18 cellular contexts compared by ENCODE assay signal in genomic region chr3:28799084-28799483, GRCh38.
DNase-seq lines count a peak whose midpoint lies in the region; ATAC-seq, FAIRE-seq and TF ChIP-seq lines count a peak whose summit lies in the region.
"Had no signal": no experiment of that assay in that cellular context is flagged by ENCODE, and none has a peak within 500 bp of the region (broad histone marks: within the 10 kb centered on the region; RNA-seq: fewer than 3 reads in every experiment).

No MANE protein-coding gene starts in this region.

- H3K9me3 ChIP-seq in GM12878 (replicated peaks; ENCODE audit: control insufficient read depth, insufficient read depth, low read length), result no peaks in the 10 kb centered on the region
- no peaks in the 10 kb centered on the region for H3K9me3 ChIP-seq in CD8-positive, alpha-beta memory T cell (ENCODE audit: low read length)
- H3K9me3 ChIP-seq: adrenal gland, esophagus squamous epithelium, thoracic aorta had no signal

- POLR2A ChIA-PET in GM12878 (lab: Charles Lee), result no interaction called here
- POLR2A ChIA-PET in CD8-positive, alpha-beta memory T cell (lab: Charles Lee), result no interaction called here

- no peaks in the 10 kb centered on the region for H4K20me1 ChIP-seq in GM12878 (ENCODE audit: control insufficient read depth, insufficient read depth)

- TF ChIP-seq CTCF in GM12878 (IDR thresholded peaks at IDR 0.05 in 2 of 3, conservative IDR thresholded peaks at IDR 0.05 in 1 of 3; ENCODE audit: control insufficient read depth in 2 of 3, extremely low read depth in 1 of 3, insufficient read depth in 1 of 3, low read depth in 3 of 3, low read length in 3 of 3), result peak in 1 of 3 experiments; percentile 33; a peak in 1 of 6 replicates

- no peak overlapping the region for H3K4me2 ChIP-seq in GM12878 (ENCODE audit: control insufficient read depth, insufficient read depth)

- no peaks in the 10 kb centered on the region for H3K4me1 ChIP-seq in GM12878 (ENCODE audit: control insufficient read depth, insufficient read depth, low read length)
- H3K4me1 ChIP-seq in CD8-positive, alpha-beta memory T cell (ENCODE audit: insufficient read depth, low read length), result no peaks in the 10 kb centered on the region
- H3K4me1 ChIP-seq: adrenal gland, esophagus squamous epithelium, parathyroid adenoma had no signal

- RAD21 ChIA-PET in GM12878 (lab: Charles Lee; ENCODE audit: unreplicated experiment), result interaction anchor here (1.6 kb wide), 1 partner anchor 1400 kb away, joined by 4 read pairs; no protein-coding TSS in a partner anchor

- H3K9me3 Mint-ChIP-seq in CD8-positive, alpha-beta memory T cell, result no peaks in the 10 kb centered on the region
- H3K9me3 Mint-ChIP-seq: mesothelial cell of epicardium had no signal

- no peak overlapping the region for H3K27ac Mint-ChIP-seq in CD8-positive, alpha-beta memory T cell
- H3K27ac Mint-ChIP-seq: mesothelial cell of epicardium had no signal

- no peak for TF ChIP-seq EP300 in GM12878 (IDR thresholded peaks at IDR 0.05; ENCODE audit: borderline replicate concordance in 1 of 2, control insufficient read depth in 1 of 2, low read depth in 2 of 2, low read length in 2 of 2)

- DNase-seq in DMS53 (lab: John Stamatoyannopoulos, UW) (peak; percentile 6), DMS53 treated with DMSO at 0.1 percent for 48 hours (lab: John Stamatoyannopoulos, UW; ENCODE audit: unreplicated experiment) (no peak), HT1080 (ENCODE audit: low read depth) (peak; percentile 10), GM12878 (ENCODE audit: low read depth, low spot score) (no peak), myocyte (ENCODE audit: low read depth) (peak; percentile 6)
- DNase-seq in CD8-positive, alpha-beta memory T cell, result no peak
- no peak for DNase-seq in activated CD4-positive, alpha-beta T cell treated with anti-CD3 and anti-CD28 coated beads for 4 hours
- DNase-seq in activated CD4-positive, alpha-beta T cell treated with anti-CD3 and anti-CD28 coated beads, Interleukin-2, amount 50 U/mL, for 48 hours, result no peak
- DNase-seq: activated CD4-positive, CD25-positive, alpha-beta regulatory T cell treated with anti-CD3 and anti-CD28 coated beads, Interleukin-2, amount 50 U/mL, for 72 hours; COR-L47; esophagus squamous epithelium; NCI-H1694 had no signal

- intact Hi-C loops in GM12878 (cut with micrococcal nuclease; ENCODE audit: unreplicated experiment), result no loop called here

- in situ Hi-C loops in GM12878 (cut with MboI), result no loop called here

- H3K27ac ChIP-seq in GM12878 (ENCODE audit: control insufficient read depth, insufficient read depth), result no peak overlapping the region
- H3K27ac ChIP-seq in CD8-positive, alpha-beta memory T cell (ENCODE audit: low read depth, low read length), result no peak overlapping the region
- H3K27ac ChIP-seq: 22Rv1, adrenal gland, coronary artery, esophagus squamous epithelium, parathyroid adenoma, thoracic aorta had no signal

- H3K79me2 ChIP-seq in GM12878 (ENCODE audit: control insufficient read depth, insufficient read depth, low read length), result no peaks in the 10 kb centered on the region
- H3K79me2 ChIP-seq: parathyroid adenoma had no signal

- CTCF ChIA-PET in GM12878 (lab: Yijun Ruan, JAX), result no interaction called here
- CTCF ChIA-PET in CD8-positive, alpha-beta memory T cell (lab: Charles Lee), result no interaction called here

- no peak overlapping the region for H3K9ac ChIP-seq in GM12878 (ENCODE audit: control insufficient read depth, insufficient read depth, low read length)
- H3K9ac ChIP-seq: parathyroid adenoma had no signal

- no peaks in the 10 kb centered on the region for H3K36me3 ChIP-seq in GM12878 (ENCODE audit: control insufficient read depth in 2 of 2, insufficient read depth in 2 of 2, low read length in 1 of 2)
- H3K36me3 ChIP-seq in CD8-positive, alpha-beta memory T cell (ENCODE audit: insufficient read depth, low read length), result no peaks in the 10 kb centered on the region
- H3K36me3 ChIP-seq: adrenal gland, esophagus squamous epithelium, thoracic aorta had no signal

- peak; percentile 27; the same call in 1 of the 2 replicates for TF ChIP-seq RAD21 in GM12878 (IDR thresholded peaks at IDR 0.05; ENCODE audit: insufficient read depth, low read depth, low read length)

- no peak overlapping the region for H2AFZ ChIP-seq in GM12878 (ENCODE audit: control insufficient read depth, low read depth, low read length)
- H2AFZ ChIP-seq: parathyroid adenoma had no signal

- no TSS peak for BruUV-seq in GM12878 (replicated peaks; lab: Mats Ljungman, UMichigan)

- no peak overlapping the region for H3K4me3 ChIP-seq in GM12878
- H3K4me3 ChIP-seq in CD8-positive, alpha-beta memory T cell (ENCODE audit: low read length), result no peak overlapping the region
- H3K4me3 ChIP-seq: adrenal gland, coronary artery, esophagus squamous epithelium, thoracic aorta had no signal

- H3K4me1 Mint-ChIP-seq in CD8-positive, alpha-beta memory T cell, result no peaks in the 10 kb centered on the region
- H3K4me1 Mint-ChIP-seq: mesothelial cell of epicardium had no signal

- H3K36me3 Mint-ChIP-seq in CD8-positive, alpha-beta memory T cell, result no peaks in the 10 kb centered on the region
- H3K36me3 Mint-ChIP-seq: mesothelial cell of epicardium had no signal

- peak; percentile 54; the same call in 2 of the 3 replicates for ATAC-seq in GM12878

- SMC1A ChIA-PET in GM12878 (lab: Charles Lee; ENCODE audit: uncharacterized antibody, unreplicated experiment), result no interaction called here

- FAIRE-seq in GM12878 (lab: Jason Lieb, UNC), result no peak

- no peaks in the 10 kb centered on the region for H3K27me3 Mint-ChIP-seq in CD8-positive, alpha-beta memory T cell

- no peak for TF ChIP-seq POLR2A in GM12878 (IDR thresholded peaks at IDR 0.05; ENCODE audit: low read depth, low read length)

- 43% methylated on average over 4 of the region's 4 CpGs for WGBS in GM12878 (ENCODE audit: insufficient coverage, insufficient replicate concordance, low lambda C conversion rate, missing lambda C conversion rate)

- no peaks in the 10 kb centered on the region for H3K27me3 ChIP-seq in GM12878 (replicated peaks in 1 of 2; ENCODE audit: control insufficient read depth in 2 of 2, insufficient read depth in 2 of 2, low read length in 1 of 2)
- no peaks in the 10 kb centered on the region for H3K27me3 ChIP-seq in CD8-positive, alpha-beta memory T cell (ENCODE audit: insufficient read depth, low read length, poor library complexity, severe bottlenecking)
- H3K27me3 ChIP-seq: adrenal gland, esophagus squamous epithelium had no signal

- no peak overlapping the region for H3K4me3 Mint-ChIP-seq in CD8-positive, alpha-beta memory T cell
- H3K4me3 Mint-ChIP-seq: mesothelial cell of epicardium had no signal

TF ChIP-seq in GM12878, 131 proteins besides CTCF, POLR2A, EP300 and RAD21:
- TF ChIP-seq CHD2 (IDR thresholded peaks at IDR 0.05; ENCODE audit: borderline replicate concordance, low read depth, low read length), result no peak
- TF ChIP-seq RELB (IDR thresholded peaks at IDR 0.05; ENCODE audit: low read depth), result no peak
- no peak for TF ChIP-seq CBX5 (IDR thresholded peaks at IDR 0.05; ENCODE audit: low read depth)
- no peak for TF ChIP-seq BCL3 (IDR thresholded peaks at IDR 0.05; ENCODE audit: borderline replicate concordance, insufficient read depth, low read depth, low read length, poor library complexity, severe bottlenecking)
- TF ChIP-seq CEBPB (IDR thresholded peaks at IDR 0.05; ENCODE audit: borderline replicate concordance in 1 of 2, low read depth in 2 of 2, low read length in 2 of 2), result no peak
- TF ChIP-seq MYC (IDR thresholded peaks at IDR 0.05; ENCODE audit: insufficient read depth, insufficient read length, insufficient replicate concordance, low read length, severe bottlenecking), result no peak
- no peak for TF ChIP-seq DPF2 (IDR thresholded peaks at IDR 0.05)
- TF ChIP-seq SREBF2 (IDR thresholded peaks at IDR 0.05; ENCODE audit: low read length), result no peak
- no peak for TF ChIP-seq MXI1 (IDR thresholded peaks at IDR 0.05; ENCODE audit: low read depth, low read length)
- TF ChIP-seq NR2F1 (conservative IDR thresholded peaks at IDR 0.05), result no peak
- TF ChIP-seq MTA3 (IDR thresholded peaks at IDR 0.05; ENCODE audit: borderline replicate concordance, low read length), result no peak
- TF ChIP-seq CHD1 (IDR thresholded peaks at IDR 0.05; ENCODE audit: low read depth, low read length), result no peak
- no peak for TF ChIP-seq CREB1 (IDR thresholded peaks at IDR 0.05; ENCODE audit: low read depth)

Comparison
In these comparisons a context has a peak if more than half of its experiments do, and no peak if none do; other contexts are left out.
1. DNase-seq: peak in DMS53 (single experiment), HT1080 (single experiment) and myocyte (single experiment); none in DMS53 treated with DMSO at 0.1 percent for 48 hours (single experiment), GM12878 (single experiment), CD8-positive, alpha-beta memory T cell (0 of 5), activated CD4-positive, alpha-beta T cell treated with anti-CD3 and anti-CD28 coated beads for 4 hours (0 of 2) and activated CD4-positive, alpha-beta T cell treated with anti-CD3 and anti-CD28 coated beads, Interleukin-2, amount 50 U/mL, for 48 hours (0 of 2).